27 cellular contexts compared by ENCODE assay signal in genomic region chrY:19357249-19357648, GRCh38.
A peak's percentile ranks its signal among the peaks of the same experiment; 100 is the strongest.
DNase-seq lines count a peak whose midpoint lies in the region; ATAC-seq, FAIRE-seq and TF ChIP-seq lines count a peak whose summit lies in the region.
"Had no signal": no experiment of that assay in that cellular context is flagged by ENCODE, and none has a peak within 500 bp of the region (broad histone marks: within the 10 kb centered on the region; RNA-seq: fewer than 3 reads in every experiment).

No MANE protein-coding gene starts in this region.

- H3K9me3 Mint-ChIP-seq in activated T-cell treated with anti-CD3 and anti-CD28 coated beads, Interleukin-2, amount 50 U/mL, for 24 hours = no peaks in the 10 kb centered on the region
- H3K9me3 Mint-ChIP-seq: activated CD8-positive, alpha-beta T cell treated with anti-CD3 and anti-CD28 coated beads for 36 hours; brain; naive thymus-derived CD8-positive, alpha-beta T cell had no signal

- H3K36me3 Mint-ChIP-seq in activated T-cell treated with anti-CD3 and anti-CD28 coated beads, Interleukin-2, amount 50 U/mL, for 24 hours (ENCODE audit: low read depth) = no peaks in the 10 kb centered on the region
- H3K36me3 Mint-ChIP-seq: brain; naive thymus-derived CD8-positive, alpha-beta T cell had no signal

- no peaks in the 10 kb centered on the region for H3K27me3 Mint-ChIP-seq in activated T-cell treated with anti-CD3 and anti-CD28 coated beads, Interleukin-2, amount 50 U/mL, for 24 hours
- H3K27me3 Mint-ChIP-seq: activated CD8-positive, alpha-beta T cell treated with anti-CD3 and anti-CD28 coated beads for 36 hours; brain; naive thymus-derived CD8-positive, alpha-beta T cell had no signal

- no peak overlapping the region for H3K27ac Mint-ChIP-seq in activated T-cell treated with anti-CD3 and anti-CD28 coated beads, Interleukin-2, amount 50 U/mL, for 24 hours
- H3K27ac Mint-ChIP-seq: activated CD8-positive, alpha-beta T cell treated with anti-CD3 and anti-CD28 coated beads for 36 hours; brain; naive thymus-derived CD8-positive, alpha-beta T cell had no signal

- DNase-seq in bronchial epithelial cell (ENCODE audit: low read depth) (peak; percentile 10), inferior parietal cortex (ENCODE audit: extremely low spot score) (no peak)
- DNase-seq in activated T-cell treated with anti-CD3 and anti-CD28 coated beads, Interleukin-2, amount 50 U/mL, for 24 hours = no peak
- no peak for DNase-seq in NK-92 treated with Interleukin-12 subunit alpha and Interleukin-12 subunit beta, amount 100 ng/mL, for 24 hours (lab: John Stamatoyannopoulos, UW)
- DNase-seq: activated CD4-positive, alpha-beta T cell treated with anti-CD3 and anti-CD28 coated beads for 1 hour; activated CD8-positive, alpha-beta T cell treated with anti-CD3 and anti-CD28 coated beads for 36 hours; activated naive CD4-positive, alpha-beta T cell; Calu3; colonic mucosa; effector memory CD4-positive, alpha-beta T cell; islet precursor cell; midbrain; naive thymus-derived CD8-positive, alpha-beta T cell; NCI-H1048; NCI-H187; NCI-H2171 treated with DMSO at 0.1 percent for 48 hours; NCI-H526 treated with DMSO at 0.1 percent for 48 hours; occipital lobe had no signal

- no peak for FAIRE-seq in bronchial epithelial cell (lab: Jason Lieb, UNC)

- no peak overlapping the region for H3K4me3 ChIP-seq in bronchial epithelial cell (ENCODE audit: low read depth, low read length)
- H3K4me3 ChIP-seq: colonic mucosa, esophagus muscularis mucosa, gastroesophageal sphincter, skin epidermis, tibial nerve had no signal

- H3K4me3 Mint-ChIP-seq in activated T-cell treated with anti-CD3 and anti-CD28 coated beads, Interleukin-2, amount 50 U/mL, for 24 hours = no peak overlapping the region
- H3K4me3 Mint-ChIP-seq: activated CD8-positive, alpha-beta T cell treated with anti-CD3 and anti-CD28 coated beads for 36 hours; brain; naive thymus-derived CD8-positive, alpha-beta T cell had no signal

- H3K36me3 ChIP-seq in bronchial epithelial cell (ENCODE audit: control insufficient read depth, insufficient read depth, low read length) = no peaks in the 10 kb centered on the region
- H3K36me3 ChIP-seq: colonic mucosa, esophagus muscularis mucosa, gastroesophageal sphincter, tibial nerve had no signal

- ATAC-seq in GM19455 (IDR thresholded peaks at IDR 0.05; ENCODE audit: unreplicated experiment) (peak; percentile 45), HG02623 (IDR thresholded peaks at IDR 0.05; ENCODE audit: unreplicated experiment) (peak; percentile 38), HG03457 (IDR thresholded peaks at IDR 0.05; ENCODE audit: unreplicated experiment) (peak; percentile 25), esophagus mucosa (no peak)
- ATAC-seq: activated CD8-positive, alpha-beta T cell treated with anti-CD3 and anti-CD28 coated beads for 36 hours; gastroesophageal sphincter; naive thymus-derived CD8-positive, alpha-beta T cell had no signal

- no peaks in the 10 kb centered on the region for H3K27me3 ChIP-seq in bronchial epithelial cell (ENCODE audit: control insufficient read depth, insufficient read depth, low read length)
- H3K27me3 ChIP-seq: colonic mucosa, esophagus muscularis mucosa, gastroesophageal sphincter, tibial nerve had no signal

- H3K4me1 Mint-ChIP-seq in activated T-cell treated with anti-CD3 and anti-CD28 coated beads, Interleukin-2, amount 50 U/mL, for 24 hours (ENCODE audit: low read depth) = no peaks in the 10 kb centered on the region
- H3K4me1 Mint-ChIP-seq: brain; naive thymus-derived CD8-positive, alpha-beta T cell had no signal

- TF ChIP-seq CTCF in bronchial epithelial cell (IDR thresholded peaks at IDR 0.05; ENCODE audit: insufficient read depth, low read length, severe bottlenecking) = no peak
